In genomic region chr9:133188006-133188842, GRCh38 we compare ENCODE assay signal across 9 cellular contexts. TPM values are rescaled to one million over a fixed set of nuclear protein-coding genes. Genes with fewer than 3 reads are reported as not detected.
DNase-seq lines count a peak whose midpoint lies in the region; ATAC-seq and TF ChIP-seq lines count a peak whose summit lies in the region.
"Had no signal": no experiment of that assay in that cellular context is flagged by ENCODE, and none has a peak within 500 bp of the region (broad histone marks: within the 10 kb centered on the region; RNA-seq: fewer than 3 reads in every experiment).

No MANE protein-coding gene starts in this region.

- TF ChIP-seq RAD21 in HCT116 (IDR thresholded peaks at IDR 0.05; ENCODE audit: low read depth): peak; percentile 66

- no peaks in the 10 kb centered on the region for H3K9me3 ChIP-seq in HCT116 (ENCODE audit: control insufficient read depth in 1 of 2, insufficient read depth in 1 of 2, low read depth in 1 of 2, low read length in 2 of 2)
- no peaks in the 10 kb centered on the region for H3K9me3 ChIP-seq in naive thymus-derived CD4-positive, alpha-beta T cell (ENCODE audit: control insufficient read depth in 2 of 3, low read length in 3 of 3)

- no peak overlapping the region for H3K4me3 Mint-ChIP-seq in naive thymus-derived CD4-positive, alpha-beta T cell

- intact Hi-C loops in HCT116 (cut with micrococcal nuclease): loop anchor here (1.0 kb wide), 1 partner anchor 141 kb away; no protein-coding TSS in a partner anchor
- intact Hi-C loops in naive thymus-derived CD4-positive, alpha-beta T cell (cut with micrococcal nuclease): loop anchor here (5.0 to 10.0 kb wide), 5 partner anchors 84 to 537 kb away; partner anchors contain the start of genes STKLD1 (in 1 of the 2), SURF1 (in 1 of the 2), SURF2 (in 1 of the 2) and SURF4 (in 1 of the 2)

- no peak for TF ChIP-seq POLR2A in HCT116 (IDR thresholded peaks at IDR 0.05; ENCODE audit: borderline replicate concordance, extremely low read depth, insufficient read depth, insufficient read length)

- no peak overlapping the region for H2AFZ ChIP-seq in HCT116 (ENCODE audit: low read depth, low read length, poor library complexity, severe bottlenecking)

- H3K4me1 ChIP-seq in HCT116 (ENCODE audit: control insufficient read depth in 1 of 2, insufficient read depth in 2 of 2, low read length in 2 of 2): peaks cover 7 to 24% of the 10 kb centered on the region in 2 experiments; a peak in 3 of 4 replicates
- peaks cover 0 to 5% of the 10 kb centered on the region in 2 donors for H3K4me1 ChIP-seq in naive thymus-derived CD4-positive, alpha-beta T cell (ENCODE audit: control insufficient read depth in 2 of 2, insufficient read depth in 2 of 2, low read length in 2 of 2)

- H3K27ac Mint-ChIP-seq in naive thymus-derived CD4-positive, alpha-beta T cell: no peak overlapping the region

- no peak overlapping the region for H3K4me3 ChIP-seq in HCT116 (replicated peaks in 1 of 2; ENCODE audit: low read depth in 1 of 2, low read length in 2 of 2)
- no peak overlapping the region for H3K4me3 ChIP-seq in naive thymus-derived CD4-positive, alpha-beta T cell (ENCODE audit: low read length)

- POLR2A ChIA-PET in HCT116 (lab: Charles Lee): interaction anchor here (1.2 kb wide), 1 partner anchor 142 kb away, joined by 6 read pairs; no protein-coding TSS in a partner anchor
- POLR2A ChIA-PET in naive thymus-derived CD4-positive, alpha-beta T cell (lab: Charles Lee): no interaction called here

- no peaks in the 10 kb centered on the region for H3K36me3 Mint-ChIP-seq in naive thymus-derived CD4-positive, alpha-beta T cell

- peak; percentile 65 for ATAC-seq in HCT116
- ATAC-seq in naive thymus-derived CD4-positive, alpha-beta T cell: no peak
- ATAC-seq in HG02840 (IDR thresholded peaks at IDR 0.05; ENCODE audit: low FRiP score, unreplicated experiment): no peak

- no peak overlapping the region for H3K4me2 ChIP-seq in HCT116 (ENCODE audit: low read length)

- no TSS peak for BruUV-seq in HCT116 (replicated peaks; lab: Mats Ljungman, UMichigan)

- no peaks in the 10 kb centered on the region for H3K79me2 ChIP-seq in HCT116 (ENCODE audit: insufficient read depth, low read length)

- RAD21 ChIA-PET in HCT116 (lab: Charles Lee; ENCODE audit: low non-redundant PET in 1 of 2, low total read pairs in 2 of 2, uncharacterized antibody in 2 of 2, unreplicated experiment in 2 of 2): interaction anchor here in 1 of 2 experiments (0.8 kb wide), 1 partner anchor 52 kb away, joined by 3 read pairs; no protein-coding TSS in a partner anchor

- DNase-seq in COLO829 (ENCODE audit: low spot score): peak; percentile 45
- peak; percentile 39 for DNase-seq in HCT116 (ENCODE audit: low read depth, low spot score)
- DNase-seq in RPMI7951 (ENCODE audit: low read depth): peak; percentile 3
- DNase-seq in islet precursor cell: peak; percentile 88
- DNase-seq in naive thymus-derived CD4-positive, alpha-beta T cell: no peak
- no peak for DNase-seq in DMS114 treated with DMSO at 0.1 percent for 48 hours (lab: John Stamatoyannopoulos, UW; ENCODE audit: unreplicated experiment)
- no peak for DNase-seq in cerebellum (ENCODE audit: low spot score)
- DNase-seq: stimulated activated naive CD4-positive, alpha-beta T cell had no signal

- no peaks in the 10 kb centered on the region for H4K20me1 ChIP-seq in HCT116 (ENCODE audit: insufficient read depth)

- H3K27ac ChIP-seq in HCT116 (ENCODE audit: low read depth, low read length): peak overlapping the region; percentile 35; the same call in 1 of the 2 replicates
- H3K27ac ChIP-seq in naive thymus-derived CD4-positive, alpha-beta T cell (ENCODE audit: low read depth, low read length): no peak overlapping the region

- no peaks in the 10 kb centered on the region for H3K27me3 ChIP-seq in HCT116 (ENCODE audit: insufficient read depth, low read length)
- no peaks in the 10 kb centered on the region for H3K27me3 ChIP-seq in naive thymus-derived CD4-positive, alpha-beta T cell (ENCODE audit: control insufficient read depth in 2 of 2, insufficient read depth in 2 of 2, low read length in 2 of 2)

- no peak overlapping the region for H3K9ac ChIP-seq in HCT116 (ENCODE audit: low read length)

- peaks cover 8 to 16% (median 12%) of the 10 kb centered on the region in 7 donors for H3K4me1 Mint-ChIP-seq in naive thymus-derived CD4-positive, alpha-beta T cell

- CTCF ChIA-PET in HCT116 (lab: Charles Lee): interaction anchor here (0.8 to 2.5 kb wide), 4 partner anchors 25 to 160 kb away, joined by 3 to 22 read pairs (median 12); partner anchors contain the start of genes MED22 and RPL7A
- CTCF ChIA-PET in naive thymus-derived CD4-positive, alpha-beta T cell (lab: Charles Lee): interaction anchor here (0.6 to 3.7 kb wide), 6 partner anchors 12 to 297 kb away, joined by 3 to 33 read pairs (median 14); partner anchors contain the start of gene SLC2A6

- peak; percentile 37 to 58 (median 48); a peak in 5 of 6 replicates for TF ChIP-seq CTCF in HCT116 (IDR thresholded peaks at IDR 0.05 in 2 of 3, conservative IDR thresholded peaks at IDR 0.05 in 1 of 3; ENCODE audit: borderline replicate concordance in 1 of 3, insufficient read depth in 1 of 3, low read depth in 2 of 3, low read length in 2 of 3)

- H3K27me3 Mint-ChIP-seq in naive thymus-derived CD4-positive, alpha-beta T cell: peaks cover 5 to 38% (median 12%) of the 10 kb centered on the region in 5 donors

- H3K9me2 ChIP-seq in HCT116 (ENCODE audit: insufficient read depth): no peaks in the 10 kb centered on the region

- H3K36me3 ChIP-seq in HCT116 (ENCODE audit: control insufficient read depth in 1 of 2, insufficient read depth in 2 of 2, low read length in 2 of 2): no peaks in the 10 kb centered on the region
- H3K36me3 ChIP-seq in naive thymus-derived CD4-positive, alpha-beta T cell (ENCODE audit: control insufficient read depth in 2 of 3, insufficient read depth in 3 of 3, low read length in 3 of 3): no peaks in the 10 kb centered on the region

- peaks cover 0 to 2% (median 0%) of the 10 kb centered on the region in 11 donors for H3K9me3 Mint-ChIP-seq in naive thymus-derived CD4-positive, alpha-beta T cell

TF ChIP-seq in HCT116, 20 proteins besides CTCF, POLR2A, EP300 and RAD21 (continues in another document):
- TF ChIP-seq CEBPB (IDR thresholded peaks at IDR 0.05; ENCODE audit: low read depth) (no peak), MAX (IDR thresholded peaks at IDR 0.05) (no peak), EZH2 (IDR thresholded peaks at IDR 0.05) (no peak), ATF3 (IDR thresholded peaks at IDR 0.05) (no peak), ZFX (IDR thresholded peaks at IDR 0.05) (no peak), JUND (IDR thresholded peaks at IDR 0.05) (no peak), SRF (IDR thresholded peaks at IDR 0.05; ENCODE audit: low read depth) (no peak), ZNF274 (IDR thresholded peaks at IDR 0.05; ENCODE audit: low read depth, low read length) (no peak), EGR1 (IDR thresholded peaks at IDR 0.05; ENCODE audit: low read depth) (no peak), ZBTB33 (IDR thresholded peaks at IDR 0.05; ENCODE audit: extremely low read depth, insufficient replicate concordance, low read length) (no peak), EZH2phosphoT487 (IDR thresholded peaks at IDR 0.05; ENCODE audit: borderline replicate concordance) (no peak), YY1 (IDR thresholded peaks at IDR 0.05; ENCODE audit: extremely low read depth, insufficient replicate concordance, low read depth, low read length) (no peak)

RNA-seq across cellular contexts. Expression of gene OBP2B, which starts 20.8 kb away (rescaled TPM):
- total RNA-seq in HCT116 (2021; ENCODE audit: unreplicated experiment) (not detected), cerebellum (not detected)
- polyA plus RNA-seq in HCT116 (2012): not detected in 2 replicates
- total RNA-seq in RPMI7951 (2014; rRNA removed; shearing (Covaris generic)): not detected in 2 replicates
- total RNA-seq in naive thymus-derived CD4-positive, alpha-beta T cell: not detected
- polyA plus RNA-seq in naive thymus-derived CD4-positive, alpha-beta T cell: not detected

RNA-seq across cellular contexts. Expression of gene GBGT1, which starts 24.5 kb away (rescaled TPM):
- total RNA-seq in HCT116 (2021; ENCODE audit: unreplicated experiment): 0.34 TPM
- polyA plus RNA-seq in HCT116 (2012): not detected in 2 replicates
- total RNA-seq in RPMI7951 (2014; rRNA removed; shearing (Covaris generic)): 0.59 and 1.3 TPM in 2 replicates
- 10 to 100 TPM in 2 of 5 experiments, 1 to 10 TPM in 3; 3.4 to 14.8 (median 5.5) TPM for total RNA-seq in naive thymus-derived CD4-positive, alpha-beta T cell
- under 1 TPM in 1 of 2 donors, not detected in 1; 0.14 TPM for polyA plus RNA-seq in naive thymus-derived CD4-positive, alpha-beta T cell
- total RNA-seq in cerebellum: 3.0 TPM

Comparison
In these comparisons a context has a peak if more than half of its experiments do, and no peak if none do; other contexts are left out.
1. DNase-seq: peak in COLO829 (single experiment), HCT116 (single experiment), RPMI7951 (single experiment) and islet precursor cell (single experiment); none in naive thymus-derived CD4-positive, alpha-beta T cell (0 of 9), DMS114 treated with DMSO at 0.1 percent for 48 hours (single experiment) and cerebellum (single experiment).